9 cellular contexts compared by ENCODE assay signal in genomic region chr12:50101663-50102062, GRCh38. TPM values are rescaled to one million over a fixed set of nuclear protein-coding genes. Genes with fewer than 3 reads are reported as not detected.
DNase-seq lines count a peak whose midpoint lies in the region; ATAC-seq, FAIRE-seq and TF ChIP-seq lines count a peak whose summit lies in the region.
"Had no signal": no experiment of that assay in that cellular context is flagged by ENCODE, and none has a peak within 500 bp of the region (broad histone marks: within the 10 kb centered on the region; RNA-seq: fewer than 3 reads in every experiment).

No MANE protein-coding gene starts in this region.

- DNase-seq in AG10803 (ENCODE audit: low read depth) = peak; percentile 60
- DNase-seq in HuH-7 (ENCODE audit: low spot score) = peak; percentile 52
- peak; percentile 56 for DNase-seq in astrocyte of the spinal cord (ENCODE audit: low read depth, low spot score)
- DNase-seq in HepG2 (ENCODE audit: low spot score) = peak; percentile 55
- no peak for DNase-seq in omental fat pad (ENCODE audit: low spot score)
- no peak for DNase-seq in DMS79 treated with DMSO at 0.1 percent for 48 hours (lab: John Stamatoyannopoulos, UW)

- ATAC-seq in HepG2 = no peak; the same call in 2 of the 3 replicates
- no peak for ATAC-seq in HG02571 (IDR thresholded peaks at IDR 0.05; ENCODE audit: unreplicated experiment)
- no peak for ATAC-seq in omental fat pad (ENCODE audit: low FRiP score)
- no peak for ATAC-seq in HG03520 (IDR thresholded peaks at IDR 0.05; ENCODE audit: unreplicated experiment)

- in situ Hi-C loops in astrocyte of the spinal cord (cut with HindIII; ENCODE audit: low sequenced_read_pairs) = no loop called here
- in situ Hi-C loops in HepG2 (cut with HindIII; ENCODE audit: extremely low pct_ligation_motif_present, low pct_unique_long_range_greater_than_20kb) = no loop called here

- POLR2A ChIA-PET in HepG2 (lab: Yijun Ruan, JAX) = interaction anchor here (1.6 to 4.6 kb wide), 3 partner anchors 10 to 17 kb away, joined by 7 to 93 read pairs (median 10); partner anchors contain the start of genes COX14 and SMARCD1

- H3K4me3 ChIP-seq in AG10803 (ENCODE audit: low read length) = no peak overlapping the region
- H3K4me3 ChIP-seq in astrocyte of the spinal cord (ENCODE audit: low read depth, low read length) = no peak overlapping the region
- H3K4me3 ChIP-seq in HepG2 (replicated peaks in 1 of 3; ENCODE audit: insufficient read depth in 1 of 3, low read depth in 2 of 3, low read length in 3 of 3) = no peak overlapping the region
- H3K4me3 ChIP-seq: SJCRH30 had no signal

- TF ChIP-seq CTCF in AG10803 (conservative IDR thresholded peaks at IDR 0.05; ENCODE audit: low read length) = peak; percentile 68
- peak; percentile 54 for TF ChIP-seq CTCF in astrocyte of the spinal cord (IDR thresholded peaks at IDR 0.05; ENCODE audit: low read depth, low read length)
- TF ChIP-seq CTCF in HepG2 (CRISPR knock-in tag; IDR thresholded peaks at IDR 0.05) = peak; percentile 57
- TF ChIP-seq CTCF in omental fat pad (IDR thresholded peaks at IDR 0.05) = no peak

- 69% methylated on average over 3 of the region's 3 CpGs for WGBS in HepG2 (ENCODE audit: low lambda C conversion rate)

- no TSS peak for BruUV-seq in HepG2 (replicated peaks; lab: Mats Ljungman, UMichigan)

- peak; percentile 90 for FAIRE-seq in HepG2 (lab: Jason Lieb, UNC)

- H3K27me3 ChIP-seq in HepG2 (ENCODE audit: control insufficient read depth in 1 of 2, insufficient read depth in 2 of 2, low read length in 2 of 2) = no peaks in the 10 kb centered on the region
- H3K27me3 ChIP-seq: SJCRH30 had no signal

- no peak for TF ChIP-seq EP300 in HepG2 (IDR thresholded peaks at IDR 0.05; ENCODE audit: low read depth in 2 of 2, low read length in 2 of 2)
- no peak for TF ChIP-seq EP300 in HepG2 (CRISPR knock-in tag; IDR thresholded peaks at IDR 0.05; ENCODE audit: borderline replicate concordance)

- no peak overlapping the region for H3K4me2 ChIP-seq in HepG2 (ENCODE audit: low read depth, low read length)

- H3K79me2 ChIP-seq in HepG2 (ENCODE audit: insufficient read depth, low read length) = no peaks in the 10 kb centered on the region

- CTCF ChIA-PET in HepG2 (lab: Yijun Ruan, JAX; ENCODE audit: low intra/inter-chr PET ratio, low total read pairs) = interaction anchor here (1.5 kb wide), 1 partner anchor 10 kb away, joined by 3 read pairs; the partner anchor contains the start of gene COX14

- H3K36me3 ChIP-seq in HepG2 (replicated peaks in 1 of 2; ENCODE audit: control insufficient read depth in 1 of 2, insufficient read depth in 2 of 2, low read length in 2 of 2) = peaks cover 12 to 33% of the 10 kb centered on the region in 2 experiments

- peaks cover 49% of the 10 kb centered on the region for H3K4me1 ChIP-seq in HepG2 (ENCODE audit: insufficient read depth, low read length)

- TF ChIP-seq POLR2A in HepG2 (IDR thresholded peaks at IDR 0.05; ENCODE audit: insufficient read depth in 1 of 2, low read depth in 2 of 2, low read length in 2 of 2) = no peak

- no peak overlapping the region for H2AFZ ChIP-seq in HepG2 (ENCODE audit: low read length)

- TF ChIP-seq RAD21 in HepG2 (CRISPR knock-in tag; IDR thresholded peaks at IDR 0.05) = peak; percentile 26; the same call in 1 of the 2 replicates

- no peaks in the 10 kb centered on the region for H3K9me3 ChIP-seq in HepG2 (ENCODE audit: low read length)
- H3K9me3 ChIP-seq: SJCRH30 had no signal

- no peak overlapping the region for H3K9ac ChIP-seq in HepG2 (ENCODE audit: insufficient read depth, low read depth, low read length)

- H3K27ac ChIP-seq in HepG2 (ENCODE audit: extremely low read length, insufficient read depth, low read length) = peak overlapping the region; percentile 73
- H3K27ac ChIP-seq: SJCRH30 had no signal

- H4K20me1 ChIP-seq in HepG2 (ENCODE audit: insufficient read depth, low read length) = no peaks in the 10 kb centered on the region

- intact Hi-C loops in HepG2 (cut with micrococcal nuclease; ENCODE audit: unreplicated experiment) = loop anchor here (1.0 kb wide), 1 partner anchor 9 kb away; no protein-coding TSS in a partner anchor

RNA-seq across cellular contexts. Expression of gene GPD1, which starts 2.1 kb away (rescaled TPM):
- 30.6 and 38.1 TPM in 2 replicates for total RNA-seq in HepG2 (2016; rRNA removed; fragmentation: Illumina TruSeq; extraction: Trizol)
- 5.3 and 5.6 TPM in 2 replicates for total RNA-seq in HepG2 (2016; cell fraction: cytosol; rRNA removed; fragmentation: Illumina TruSeq; extraction: Trizol; ENCODE audit: low read depth)
- total RNA-seq in HepG2 (2016; cell fraction: insoluble cytoplasmic fraction; rRNA removed; fragmentation: Illumina TruSeq; extraction: Trizol) = 31.5 and 38.6 TPM in 2 replicates
- total RNA-seq in HepG2 (2016; cell fraction: membrane; rRNA removed; fragmentation: Illumina TruSeq; extraction: Trizol) = 8.7 and 10.6 TPM in 2 replicates
- total RNA-seq in HepG2 (2016; cell fraction: nucleus; rRNA removed; fragmentation: Illumina TruSeq; extraction: Trizol) = 10.8 and 11.2 TPM in 2 replicates
- 3.7 and 7.2 TPM in 2 replicates for polyA plus RNA-seq in HepG2 (2011; rRNA removed)
- polyA plus RNA-seq in HepG2 (2011; cell fraction: cytosol; rRNA removed) = 6.2 and 10.3 TPM in 2 replicates
- polyA plus RNA-seq in HepG2 (2011; cell fraction: nucleus; rRNA removed) = 4.8 and 7.4 TPM in 2 replicates
- polyA plus RNA-seq in HepG2 (2012) = 14.9 and 15.6 TPM in 2 replicates
- 4.0 and 4.8 TPM in 2 replicates for polyA plus RNA-seq in HepG2 (2016; cell fraction: cytosol; fragmentation: Illumina TruSeq; extraction: Trizol; ENCODE audit: low read depth)
- 25.5 and 29.7 TPM in 2 replicates for polyA plus RNA-seq in HepG2 (2016; cell fraction: insoluble cytoplasmic fraction; fragmentation: Illumina TruSeq; extraction: Trizol; ENCODE audit: low read depth)
- polyA plus RNA-seq in HepG2 (2016; cell fraction: membrane; fragmentation: Illumina TruSeq; extraction: Trizol; ENCODE audit: low read depth) = 6.4 and 7.3 TPM in 2 replicates
- 14.8 and 19.3 TPM in 2 replicates for polyA plus RNA-seq in HepG2 (2016; cell fraction: nucleus; fragmentation: Illumina TruSeq; extraction: Trizol; ENCODE audit: insufficient read depth, low read depth)
- polyA minus RNA-seq in HepG2 (2011; rRNA and poly(A)+ RNA removed; ENCODE audit: low replicate concordance) = 2.2 and 5.6 TPM in 2 replicates
- 2.0 and 3.5 TPM in 2 replicates for polyA minus RNA-seq in HepG2 (2011; cell fraction: cytosol; rRNA and poly(A)+ RNA removed)
- polyA minus RNA-seq in HepG2 (2011; cell fraction: nucleus; rRNA and poly(A)+ RNA removed) = 5.7 and 8.7 TPM in 2 replicates
- 1,000 to 10,000 TPM in 3 of 4 donors, 100 to 1,000 TPM in 1; 689 to 2,989 (median 2,080) TPM for total RNA-seq in omental fat pad

RNA-seq across cellular contexts. Expression of gene COX14, which starts 10.4 kb away (rescaled TPM):
- 71.6 and 82.0 TPM in 2 replicates for total RNA-seq in HepG2 (2016; rRNA removed; fragmentation: Illumina TruSeq; extraction: Trizol)
- total RNA-seq in HepG2 (2016; cell fraction: cytosol; rRNA removed; fragmentation: Illumina TruSeq; extraction: Trizol; ENCODE audit: low read depth) = 62.2 and 107 TPM in 2 replicates
- 70.2 and 88.8 TPM in 2 replicates for total RNA-seq in HepG2 (2016; cell fraction: insoluble cytoplasmic fraction; rRNA removed; fragmentation: Illumina TruSeq; extraction: Trizol)
- total RNA-seq in HepG2 (2016; cell fraction: membrane; rRNA removed; fragmentation: Illumina TruSeq; extraction: Trizol) = 84.4 and 106 TPM in 2 replicates
- total RNA-seq in HepG2 (2016; cell fraction: nucleus; rRNA removed; fragmentation: Illumina TruSeq; extraction: Trizol) = 18.4 and 19.5 TPM in 2 replicates
- 53.0 and 55.0 TPM in 2 replicates for polyA plus RNA-seq in HepG2 (2011; rRNA removed)
- polyA plus RNA-seq in HepG2 (2011; cell fraction: cytosol; rRNA removed) = 64.0 and 68.8 TPM in 2 replicates
- polyA plus RNA-seq in HepG2 (2011; cell fraction: nucleus; rRNA removed) = 15.7 and 16.8 TPM in 2 replicates
- 30.1 and 33.7 TPM in 2 replicates for polyA plus RNA-seq in HepG2 (2012)
- polyA plus RNA-seq in HepG2 (2016; cell fraction: cytosol; fragmentation: Illumina TruSeq; extraction: Trizol; ENCODE audit: low read depth) = 46.3 and 86.6 TPM in 2 replicates
- polyA plus RNA-seq in HepG2 (2016; cell fraction: insoluble cytoplasmic fraction; fragmentation: Illumina TruSeq; extraction: Trizol; ENCODE audit: low read depth) = 52.0 and 58.2 TPM in 2 replicates
- 51.4 and 62.9 TPM in 2 replicates for polyA plus RNA-seq in HepG2 (2016; cell fraction: membrane; fragmentation: Illumina TruSeq; extraction: Trizol; ENCODE audit: low read depth)
- polyA plus RNA-seq in HepG2 (2016; cell fraction: nucleus; fragmentation: Illumina TruSeq; extraction: Trizol; ENCODE audit: insufficient read depth, low read depth) = 29.1 and 31.5 TPM in 2 replicates
- 27.5 and 131 TPM in 2 replicates for polyA minus RNA-seq in HepG2 (2011; rRNA and poly(A)+ RNA removed; ENCODE audit: low replicate concordance)
- polyA minus RNA-seq in HepG2 (2011; cell fraction: cytosol; rRNA and poly(A)+ RNA removed) = 8.7 and 10.3 TPM in 2 replicates
- polyA minus RNA-seq in HepG2 (2011; cell fraction: nucleus; rRNA and poly(A)+ RNA removed) = 10.3 and 10.8 TPM in 2 replicates
- 100 to 1,000 TPM in 1 of 4 donors, 10 to 100 TPM in 3; 67.3 to 125 (median 88.1) TPM for total RNA-seq in omental fat pad

RNA-seq across cellular contexts. Expression of gene SMARCD1, which starts 16.5 kb away (rescaled TPM):
- 54.6 and 64.9 TPM in 2 replicates for total RNA-seq in HepG2 (2016; rRNA removed; fragmentation: Illumina TruSeq; extraction: Trizol)
- total RNA-seq in HepG2 (2016; cell fraction: cytosol; rRNA removed; fragmentation: Illumina TruSeq; extraction: Trizol; ENCODE audit: low read depth) = 18.3 and 19.3 TPM in 2 replicates
- 53.8 and 56.6 TPM in 2 replicates for total RNA-seq in HepG2 (2016; cell fraction: insoluble cytoplasmic fraction; rRNA removed; fragmentation: Illumina TruSeq; extraction: Trizol)
- total RNA-seq in HepG2 (2016; cell fraction: membrane; rRNA removed; fragmentation: Illumina TruSeq; extraction: Trizol) = 51.5 and 52.7 TPM in 2 replicates
- total RNA-seq in HepG2 (2016; cell fraction: nucleus; rRNA removed; fragmentation: Illumina TruSeq; extraction: Trizol) = 46.9 and 61.3 TPM in 2 replicates
- 51.7 and 55.5 TPM in 2 replicates for polyA plus RNA-seq in HepG2 (2011; rRNA removed)
- polyA plus RNA-seq in HepG2 (2011; cell fraction: cytosol; rRNA removed) = 35.2 and 38.4 TPM in 2 replicates
- 69.3 and 71.6 TPM in 2 replicates for polyA plus RNA-seq in HepG2 (2011; cell fraction: nucleus; rRNA removed)
- polyA plus RNA-seq in HepG2 (2012) = 35.8 and 43.5 TPM in 2 replicates
- 12.2 and 14.5 TPM in 2 replicates for polyA plus RNA-seq in HepG2 (2016; cell fraction: cytosol; fragmentation: Illumina TruSeq; extraction: Trizol; ENCODE audit: low read depth)
- 51.0 and 65.3 TPM in 2 replicates for polyA plus RNA-seq in HepG2 (2016; cell fraction: insoluble cytoplasmic fraction; fragmentation: Illumina TruSeq; extraction: Trizol; ENCODE audit: low read depth)
- 41.4 and 44.8 TPM in 2 replicates for polyA plus RNA-seq in HepG2 (2016; cell fraction: membrane; fragmentation: Illumina TruSeq; extraction: Trizol; ENCODE audit: low read depth)
- polyA plus RNA-seq in HepG2 (2016; cell fraction: nucleus; fragmentation: Illumina TruSeq; extraction: Trizol; ENCODE audit: insufficient read depth, low read depth) = 82.4 and 96.0 TPM in 2 replicates
- 82.5 and 134 TPM in 2 replicates for polyA minus RNA-seq in HepG2 (2011; rRNA and poly(A)+ RNA removed; ENCODE audit: low replicate concordance)
- polyA minus RNA-seq in HepG2 (2011; cell fraction: cytosol; rRNA and poly(A)+ RNA removed) = 41.4 and 46.1 TPM in 2 replicates
- 68.1 and 69.0 TPM in 2 replicates for polyA minus RNA-seq in HepG2 (2011; cell fraction: nucleus; rRNA and poly(A)+ RNA removed)
- total RNA-seq in omental fat pad = 10 to 100 TPM; 47.7 to 80.8 (median 57.3) TPM

RNA-seq across cellular contexts. Expression of gene ASIC1, which starts 44.3 kb away (rescaled TPM):
- total RNA-seq in HepG2 (2016; rRNA removed; fragmentation: Illumina TruSeq; extraction: Trizol) (0.24 and 0.44 TPM in 2 replicates), omental fat pad (1 to 10 TPM in 3 of 4 donors, under 1 TPM in 1; 0.69 to 3.8 (median 1.4) TPM)
- total RNA-seq in HepG2 (2016; cell fraction: cytosol; rRNA removed; fragmentation: Illumina TruSeq; extraction: Trizol; ENCODE audit: low read depth) = 0.26 and 0.30 TPM in 2 replicates
- total RNA-seq in HepG2 (2016; cell fraction: insoluble cytoplasmic fraction; rRNA removed; fragmentation: Illumina TruSeq; extraction: Trizol) = 0.19 and 1.1 TPM in 2 replicates
- 0.49 and 0.52 TPM in 2 replicates for total RNA-seq in HepG2 (2016; cell fraction: membrane; rRNA removed; fragmentation: Illumina TruSeq; extraction: Trizol)
- total RNA-seq in HepG2 (2016; cell fraction: nucleus; rRNA removed; fragmentation: Illumina TruSeq; extraction: Trizol) = 0.47 and 0.75 TPM in 2 replicates
- polyA plus RNA-seq in HepG2 (2011; rRNA removed) = 1.3 and 1.5 TPM in 2 replicates
- polyA plus RNA-seq in HepG2 (2011; cell fraction: cytosol; rRNA removed) = 0.85 and 0.98 TPM in 2 replicates
- 2.6 and 3.1 TPM in 2 replicates for polyA plus RNA-seq in HepG2 (2011; cell fraction: nucleus; rRNA removed)
- polyA plus RNA-seq in HepG2 (2012) = 0.56 and 0.67 TPM in 2 replicates
- polyA plus RNA-seq in HepG2 (2016; cell fraction: cytosol; fragmentation: Illumina TruSeq; extraction: Trizol; ENCODE audit: low read depth) = 0.34 and 0.51 TPM in 2 replicates
- polyA plus RNA-seq in HepG2 (2016; cell fraction: insoluble cytoplasmic fraction; fragmentation: Illumina TruSeq; extraction: Trizol; ENCODE audit: low read depth) = 0.59 and 0.66 TPM in 2 replicates
- 0.59 and 0.63 TPM in 2 replicates for polyA plus RNA-seq in HepG2 (2016; cell fraction: membrane; fragmentation: Illumina TruSeq; extraction: Trizol; ENCODE audit: low read depth)
- 2.9 and 3.2 TPM in 2 replicates for polyA plus RNA-seq in HepG2 (2016; cell fraction: nucleus; fragmentation: Illumina TruSeq; extraction: Trizol; ENCODE audit: insufficient read depth, low read depth)
- 2.0 and 12.2 TPM in 2 replicates for polyA minus RNA-seq in HepG2 (2011; rRNA and poly(A)+ RNA removed; ENCODE audit: low replicate concordance)
- 0.40 and 0.88 TPM in 2 replicates for polyA minus RNA-seq in HepG2 (2011; cell fraction: cytosol; rRNA and poly(A)+ RNA removed)
- polyA minus RNA-seq in HepG2 (2011; cell fraction: nucleus; rRNA and poly(A)+ RNA removed) = 0.87 and 1.3 TPM in 2 replicates

Comparison
In these comparisons a context has a peak if more than half of its experiments do, and no peak if none do; other contexts are left out.
1. DNase-seq: peak in AG10803 (single experiment), HuH-7 (single experiment), astrocyte of the spinal cord (single experiment) and HepG2 (single experiment); none in omental fat pad (single experiment) and DMS79 treated with DMSO at 0.1 percent for 48 hours (single experiment).
2. CTCF ChIP-seq: peak in AG10803 (single experiment), astrocyte of the spinal cord (single experiment) and HepG2 (single experiment); none in omental fat pad (0 of 3).
3. RNA of gene GPD1, which starts 2.1 kb away (total RNA-seq): 689 to 2,989 TPM in omental fat pad; 5.3 to 38.6 TPM in HepG2; every median in the first group is over 10 times any median in the second.